Comparison of ENCODE assay signal across 8 cellular contexts in genomic region chrX:112840382-112841113, GRCh38. TPM values are rescaled to one million over a fixed set of nuclear protein-coding genes. Genes with fewer than 3 reads are reported as not detected.
DNase-seq lines count a peak whose midpoint lies in the region; ATAC-seq and TF ChIP-seq lines count a peak whose summit lies in the region.

A gene with protein sequence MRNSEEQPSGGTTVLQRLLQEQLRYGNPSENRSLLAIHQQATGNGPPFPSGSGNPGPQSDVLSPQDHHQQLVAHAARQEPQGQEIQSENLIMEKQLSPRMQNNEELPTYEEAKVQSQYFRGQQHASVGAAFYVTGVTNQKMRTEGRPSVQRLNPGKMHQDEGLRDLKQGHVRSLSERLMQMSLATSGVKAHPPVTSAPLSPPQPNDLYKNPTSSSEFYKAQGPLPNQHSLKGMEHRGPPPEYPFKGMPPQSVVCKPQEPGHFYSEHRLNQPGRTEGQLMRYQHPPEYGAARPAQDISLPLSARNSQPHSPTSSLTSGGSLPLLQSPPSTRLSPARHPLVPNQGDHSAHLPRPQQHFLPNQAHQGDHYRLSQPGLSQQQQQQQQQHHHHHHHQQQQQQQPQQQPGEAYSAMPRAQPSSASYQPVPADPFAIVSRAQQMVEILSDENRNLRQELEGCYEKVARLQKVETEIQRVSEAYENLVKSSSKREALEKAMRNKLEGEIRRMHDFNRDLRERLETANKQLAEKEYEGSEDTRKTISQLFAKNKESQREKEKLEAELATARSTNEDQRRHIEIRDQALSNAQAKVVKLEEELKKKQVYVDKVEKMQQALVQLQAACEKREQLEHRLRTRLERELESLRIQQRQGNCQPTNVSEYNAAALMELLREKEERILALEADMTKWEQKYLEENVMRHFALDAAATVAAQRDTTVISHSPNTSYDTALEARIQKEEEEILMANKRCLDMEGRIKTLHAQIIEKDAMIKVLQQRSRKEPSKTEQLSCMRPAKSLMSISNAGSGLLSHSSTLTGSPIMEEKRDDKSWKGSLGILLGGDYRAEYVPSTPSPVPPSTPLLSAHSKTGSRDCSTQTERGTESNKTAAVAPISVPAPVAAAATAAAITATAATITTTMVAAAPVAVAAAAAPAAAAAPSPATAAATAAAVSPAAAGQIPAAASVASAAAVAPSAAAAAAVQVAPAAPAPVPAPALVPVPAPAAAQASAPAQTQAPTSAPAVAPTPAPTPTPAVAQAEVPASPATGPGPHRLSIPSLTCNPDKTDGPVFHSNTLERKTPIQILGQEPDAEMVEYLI (minus strand): TSS chrX:112840831. CDS start chrX:112823126, 17,705 bp downstream.

- intact Hi-C loops in PC-9 (cut with micrococcal nuclease; ENCODE audit: unreplicated experiment), result loop anchor here (1.0 to 5.0 kb wide), 4 partner anchors 11 to 126 kb away; no protein-coding TSS in a partner anchor
- intact Hi-C loops in activated T-helper 2 cell treated with anti-CD3 and anti-CD28 coated beads, Interferon-gamma antibody, Interleukin-2, Interleukin-4, amounts not matched to agents 10 μg/mL and 5 μg/mL and 100 μg/mL, durations not matched to agents 14 hours and 24 hours and 36 hours (cut with micrococcal nuclease), result loop anchor here (2.0 to 10.0 kb wide), 2 partner anchors 20 to 166 kb away; partner anchors contain the start of gene LHFPL1

- H3K9me3 ChIP-seq in PC-9 (ENCODE audit: insufficient read depth, low read depth), result no peaks in the 10 kb centered on the region

- peak within 1 kb of the TSS; percentile 91 for H3K4me2 ChIP-seq in PC-9

- H3K27ac ChIP-seq in C4-2B (peak within 1 kb of the TSS; percentile 67), HL-60 (replicated peaks) (no peak within 1 kb of the TSS), PC-9 (peak within 1 kb of the TSS; percentile 48; the same call in 1 of the 2 replicates)

- POLR2A ChIA-PET in PC-9 (lab: Charles Lee; ENCODE audit: unreplicated experiment), result interaction anchor here (0.6 to 0.8 kb wide), 4 partner anchors 10 to 926 kb away, joined by 3 to 21 read pairs (median 8); no protein-coding TSS in a partner anchor

- H3K4me1 ChIP-seq in PC-9 (replicated peaks; ENCODE audit: insufficient read depth), result peaks cover 34% of the 10 kb centered on the region

- H3K27me3 Mint-ChIP-seq in activated T-helper 2 cell treated with anti-CD3 and anti-CD28 coated beads, Interferon-gamma antibody, Interleukin-2, Interleukin-4, amounts not matched to agents 10 μg/mL and 5 μg/mL and 100 μg/mL, durations not matched to agents 14 hours and 24 hours and 36 hours (ENCODE audit: low read depth), result peaks cover 7% of the 10 kb centered on the region
- peaks cover 0 to 21% of the 10 kb centered on the region in 2 donors for H3K27me3 Mint-ChIP-seq in natural killer cell treated with Interleukin-12 subunit alpha and Interleukin-12 subunit beta and Interleukin-15 and Interleukin-18, amount 100 ng/mL, for 72 hours
- H3K27me3 Mint-ChIP-seq in stimulated activated naive CD8-positive, alpha-beta T cell treated with anti-CD3 and anti-CD28 coated beads, Interleukin-15, amount 100 ng/mL, for 72 hours, result peaks cover 12% of the 10 kb centered on the region

- peak within 1 kb of the TSS; percentile 87 for H3K4me3 Mint-ChIP-seq in activated T-helper 2 cell treated with anti-CD3 and anti-CD28 coated beads, Interferon-gamma antibody, Interleukin-2, Interleukin-4, amounts not matched to agents 10 μg/mL and 5 μg/mL and 100 μg/mL, durations not matched to agents 14 hours and 24 hours and 36 hours (ENCODE audit: low read depth)
- H3K4me3 Mint-ChIP-seq in natural killer cell treated with Interleukin-12 subunit alpha and Interleukin-12 subunit beta and Interleukin-15 and Interleukin-18, amount 100 ng/mL, for 72 hours, result peak within 1 kb of the TSS; percentile 91
- H3K4me3 Mint-ChIP-seq in stimulated activated naive CD8-positive, alpha-beta T cell treated with anti-CD3 and anti-CD28 coated beads, Interleukin-15, amount 100 ng/mL, for 72 hours, result peak within 1 kb of the TSS; percentile 89 to 91

- no peaks in the 10 kb centered on the region for H3K9me3 Mint-ChIP-seq in activated T-helper 2 cell treated with anti-CD3 and anti-CD28 coated beads, Interferon-gamma antibody, Interleukin-2, Interleukin-4, amounts not matched to agents 10 μg/mL and 5 μg/mL and 100 μg/mL, durations not matched to agents 14 hours and 24 hours and 36 hours
- H3K9me3 Mint-ChIP-seq in natural killer cell treated with Interleukin-12 subunit alpha and Interleukin-12 subunit beta and Interleukin-15 and Interleukin-18, amount 100 ng/mL, for 72 hours, result no peaks in the 10 kb centered on the region
- H3K9me3 Mint-ChIP-seq in stimulated activated naive CD8-positive, alpha-beta T cell treated with anti-CD3 and anti-CD28 coated beads, Interleukin-15, amount 100 ng/mL, for 72 hours, result no peaks in the 10 kb centered on the region

- H3K27ac Mint-ChIP-seq in activated T-helper 2 cell treated with anti-CD3 and anti-CD28 coated beads, Interferon-gamma antibody, Interleukin-2, Interleukin-4, amounts not matched to agents 10 μg/mL and 5 μg/mL and 100 μg/mL, durations not matched to agents 14 hours and 24 hours and 36 hours, result no peak within 1 kb of the TSS
- H3K27ac Mint-ChIP-seq in natural killer cell treated with Interleukin-12 subunit alpha and Interleukin-12 subunit beta and Interleukin-15 and Interleukin-18, amount 100 ng/mL, for 72 hours, result peak within 1 kb of the TSS; percentile 31 to 59
- H3K27ac Mint-ChIP-seq in stimulated activated naive CD8-positive, alpha-beta T cell treated with anti-CD3 and anti-CD28 coated beads, Interleukin-15, amount 100 ng/mL, for 72 hours, result no peak within 1 kb of the TSS

- peak; percentile 14 to 24 for DNase-seq in HL-60 (ENCODE audit: low read depth in 1 of 2, low spot score in 1 of 2)
- DNase-seq in PC-9, result peak; percentile 80 to 89
- DNase-seq in activated T-helper 2 cell treated with anti-CD3 and anti-CD28 coated beads, Interferon-gamma antibody, Interleukin-2, Interleukin-4, amounts not matched to agents 10 μg/mL and 5 μg/mL and 100 μg/mL, durations not matched to agents 14 hours and 24 hours and 36 hours (ENCODE audit: low spot score), result peak; percentile 51
- peak; percentile 21 for DNase-seq in fibroblast of the conjunctiva (ENCODE audit: low read depth)
- DNase-seq in natural killer cell treated with Interleukin-12 subunit alpha and Interleukin-12 subunit beta and Interleukin-15 and Interleukin-18, amount 100 ng/mL, for 72 hours (ENCODE audit: low spot score), result peak; percentile 62
- peak; percentile 5 to 27 for DNase-seq in stimulated activated naive CD8-positive, alpha-beta T cell treated with anti-CD3 and anti-CD28 coated beads, Interleukin-15, amount 100 ng/mL, for 72 hours

- H3K36me3 Mint-ChIP-seq in activated T-helper 2 cell treated with anti-CD3 and anti-CD28 coated beads, Interferon-gamma antibody, Interleukin-2, Interleukin-4, amounts not matched to agents 10 μg/mL and 5 μg/mL and 100 μg/mL, durations not matched to agents 14 hours and 24 hours and 36 hours (ENCODE audit: low read depth), result no peaks in the 10 kb centered on the region
- H3K36me3 Mint-ChIP-seq in natural killer cell treated with Interleukin-12 subunit alpha and Interleukin-12 subunit beta and Interleukin-15 and Interleukin-18, amount 100 ng/mL, for 72 hours, result no peaks in the 10 kb centered on the region

- peaks cover 5% of the 10 kb centered on the region; the same call in 1 of the 2 replicates for H3K36me3 ChIP-seq in PC-9 (ENCODE audit: low read depth)

- no peaks in the 10 kb centered on the region; the same call in 1 of the 2 replicates for H3K9me2 ChIP-seq in PC-9 (ENCODE audit: insufficient read depth)

- peaks cover 38% of the 10 kb centered on the region for H3K79me2 ChIP-seq in PC-9 (ENCODE audit: low read depth)

- H4K20me1 ChIP-seq in PC-9 (ENCODE audit: insufficient read depth), result no peaks in the 10 kb centered on the region

- ATAC-seq in GM19455 (IDR thresholded peaks at IDR 0.05; ENCODE audit: unreplicated experiment), result peak; percentile 66
- ATAC-seq in natural killer cell treated with Interleukin-12 subunit alpha and Interleukin-12 subunit beta and Interleukin-15 and Interleukin-18, amount 100 ng/mL, for 72 hours, result peak; percentile 82 to 89
- peak; percentile 47 for ATAC-seq in stimulated activated naive CD8-positive, alpha-beta T cell treated with anti-CD3 and anti-CD28 coated beads, Interleukin-15, amount 100 ng/mL, for 72 hours

- peaks cover 21% of the 10 kb centered on the region for H3K4me1 Mint-ChIP-seq in activated T-helper 2 cell treated with anti-CD3 and anti-CD28 coated beads, Interferon-gamma antibody, Interleukin-2, Interleukin-4, amounts not matched to agents 10 μg/mL and 5 μg/mL and 100 μg/mL, durations not matched to agents 14 hours and 24 hours and 36 hours (ENCODE audit: low read depth)
- peaks cover 16% of the 10 kb centered on the region in 2 donors for H3K4me1 Mint-ChIP-seq in natural killer cell treated with Interleukin-12 subunit alpha and Interleukin-12 subunit beta and Interleukin-15 and Interleukin-18, amount 100 ng/mL, for 72 hours (ENCODE audit: low read depth in 2 of 2)
- H3K4me1 Mint-ChIP-seq in stimulated activated naive CD8-positive, alpha-beta T cell treated with anti-CD3 and anti-CD28 coated beads, Interleukin-15, amount 100 ng/mL, for 72 hours, result peaks cover 17% of the 10 kb centered on the region

- H3K27me3 ChIP-seq in HL-60 (ENCODE audit: insufficient read depth, poor library complexity, severe bottlenecking) (no peaks in the 10 kb centered on the region), PC-9 (ENCODE audit: insufficient read depth, low read depth) (no peaks in the 10 kb centered on the region)

- peak within 1 kb of the TSS; percentile 98 for H2AFZ ChIP-seq in PC-9

- BruUV-seq in PC-9 (replicated peaks; lab: Mats Ljungman, UMichigan), result TSS peak; percentile 65

- no peak for TF ChIP-seq CTCF in C4-2B (conservative IDR thresholded peaks at IDR 0.05)
- TF ChIP-seq CTCF in HL-60 (IDR thresholded peaks at IDR 0.05; ENCODE audit: insufficient read depth, low read length), result no peak
- no peak for TF ChIP-seq CTCF in PC-9 (conservative IDR thresholded peaks at IDR 0.05)

- no peaks in the 10 kb centered on the region; the same call in 1 of the 2 replicates for H3F3A ChIP-seq in PC-9 (ENCODE audit: insufficient read depth, low read depth)

- H3K4me3 ChIP-seq in HL-60 (replicated peaks; ENCODE audit: insufficient read depth, low read length), result peak within 1 kb of the TSS; percentile 57
- peak within 1 kb of the TSS; percentile 85 for H3K4me3 ChIP-seq in PC-9

- CTCF ChIA-PET in PC-9 (lab: Charles Lee), result interaction anchor here (0.5 to 0.9 kb wide), 2 partner anchors 11 to 161 kb away, joined by 3 to 6 read pairs; no protein-coding TSS in a partner anchor

RNA-seq across cellular contexts. Expression of the gene that starts here (rescaled TPM):
- 83.0 and 88.0 TPM in 2 replicates for total RNA-seq in PC-9 (2021)
- total RNA-seq in activated T-helper 2 cell treated with anti-CD3 and anti-CD28 coated beads, Interferon-gamma antibody, Interleukin-2, Interleukin-4, amounts not matched to agents 10 μg/mL and 5 μg/mL and 100 μg/mL, durations not matched to agents 14 hours and 24 hours and 36 hours, result 1.7 TPM in 2 replicates
- total RNA-seq in natural killer cell treated with Interleukin-12 subunit alpha and Interleukin-12 subunit beta and Interleukin-15 and Interleukin-18, amount 100 ng/mL, for 72 hours, result 1 to 10 TPM in 1 of 2 donors, under 1 TPM in 1; 0.14 to 1.0 TPM

Comparison
In these comparisons a context has a peak if more than half of its experiments do, and no peak if none do; other contexts are left out.
1. RNA of the gene that starts here (total RNA-seq): 83.0 to 88.0 TPM in PC-9; 1.7 TPM in activated T-helper 2 cell treated with anti-CD3 and anti-CD28 coated beads, Interferon-gamma antibody, Interleukin-2, Interleukin-4, amounts not matched to agents 10 μg/mL and 5 μg/mL and 100 μg/mL, durations not matched to agents 14 hours and 24 hours and 36 hours and 0.14 to 1.0 TPM in natural killer cell treated with Interleukin-12 subunit alpha and Interleukin-12 subunit beta and Interleukin-15 and Interleukin-18, amount 100 ng/mL, for 72 hours; every median in the first group is over 10 times any median in the second.
2. DNase-seq: peak in every context shown above with its lines; median percentile 84 in PC-9; 62 in natural killer cell treated with Interleukin-12 subunit alpha and Interleukin-12 subunit beta and Interleukin-15 and Interleukin-18, amount 100 ng/mL, for 72 hours; 51 in activated T-helper 2 cell treated with anti-CD3 and anti-CD28 coated beads, Interferon-gamma antibody, Interleukin-2, Interleukin-4, amounts not matched to agents 10 μg/mL and 5 μg/mL and 100 μg/mL, durations not matched to agents 14 hours and 24 hours and 36 hours; 21 in fibroblast of the conjunctiva; 19 in HL-60; 16 in stimulated activated naive CD8-positive, alpha-beta T cell treated with anti-CD3 and anti-CD28 coated beads, Interleukin-15, amount 100 ng/mL, for 72 hours.
3. H3K27ac Mint-ChIP-seq: peak in natural killer cell treated with Interleukin-12 subunit alpha and Interleukin-12 subunit beta and Interleukin-15 and Interleukin-18, amount 100 ng/mL, for 72 hours (2 of 2); none in activated T-helper 2 cell treated with anti-CD3 and anti-CD28 coated beads, Interferon-gamma antibody, Interleukin-2, Interleukin-4, amounts not matched to agents 10 μg/mL and 5 μg/mL and 100 μg/mL, durations not matched to agents 14 hours and 24 hours and 36 hours (single experiment) and stimulated activated naive CD8-positive, alpha-beta T cell treated with anti-CD3 and anti-CD28 coated beads, Interleukin-15, amount 100 ng/mL, for 72 hours (0 of 2).
4. Peak in every context shown above with its lines, with median percentiles within 50 percentile points of each other: ATAC-seq and H3K4me3 Mint-ChIP-seq.